ENCODE assay signal across 8 cellular contexts in the genomic region with DNA sequence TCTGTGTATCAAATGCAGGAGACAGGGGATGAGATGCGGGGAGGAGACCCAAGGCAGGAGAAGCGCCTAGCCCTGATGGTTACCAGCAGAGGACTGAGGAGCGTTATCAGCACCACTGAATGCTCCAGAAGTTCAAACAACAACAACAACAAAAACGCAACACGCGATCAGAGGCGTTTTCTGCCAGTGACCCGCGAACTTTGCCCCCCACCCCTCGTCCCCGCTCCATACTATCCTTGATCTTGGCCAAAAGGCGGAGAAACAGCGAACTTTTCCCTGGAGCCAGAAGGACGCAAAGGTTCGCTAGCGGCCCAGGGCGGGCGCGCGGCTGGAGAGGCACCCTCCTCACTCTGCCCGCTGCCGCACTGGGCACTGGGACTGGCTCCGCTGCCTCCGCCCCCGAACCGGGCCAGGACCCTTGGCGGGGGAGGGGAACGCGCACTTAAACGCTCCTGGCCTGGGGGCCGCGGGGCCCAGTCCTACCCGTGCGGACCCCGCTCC. TPM values are rescaled to one million over a fixed set of nuclear protein-coding genes. Genes with fewer than 3 reads are reported as not detected.
DNase-seq lines count a peak whose midpoint lies in the region; ATAC-seq and TF ChIP-seq lines count a peak whose summit lies in the region.

No MANE protein-coding gene starts in this region.

- 0 out of 2 replicates have a peak overlapping the region, but pooled peaks have one; percentile 84 for H2AFZ ChIP-seq in OCI-LY3 (ENCODE audit: low read depth, low read length)

- H3K27me3 Mint-ChIP-seq in naive thymus-derived CD4-positive, alpha-beta T cell: peaks cover 0 to 4% (median 0%) of the 10 kb centered on the region in 5 donors

- CTCF ChIA-PET in naive thymus-derived CD4-positive, alpha-beta T cell (lab: Charles Lee): no interaction called here

- peaks cover 16 to 41% (median 31%) of the 10 kb centered on the region in 7 donors for H3K4me1 Mint-ChIP-seq in naive thymus-derived CD4-positive, alpha-beta T cell

- H3K79me2 ChIP-seq in OCI-LY3 (ENCODE audit: low read length): no peaks in the 10 kb centered on the region

- H3K27ac Mint-ChIP-seq in naive thymus-derived CD4-positive, alpha-beta T cell: peak overlapping the region; percentile 51 to 86 (median 70)

- peak; percentile 54 for DNase-seq in AG20443 (ENCODE audit: low spot score)
- DNase-seq in naive thymus-derived CD4-positive, alpha-beta T cell: no peak
- no peak for DNase-seq in NCI-H446 (lab: John Stamatoyannopoulos, UW)
- no peak for DNase-seq in occipital lobe (lab: John Stamatoyannopoulos, UW)

- ATAC-seq in esophagus mucosa: peak; percentile 46
- ATAC-seq in naive thymus-derived CD4-positive, alpha-beta T cell: no peak
- no peak for ATAC-seq in GM19023 (IDR thresholded peaks at IDR 0.05; ENCODE audit: unreplicated experiment)
- no peak for ATAC-seq in HG03095 (IDR thresholded peaks at IDR 0.05; ENCODE audit: unreplicated experiment)

- no peak overlapping the region for H3K27ac ChIP-seq in OCI-LY3 (ENCODE audit: low read length)
- H3K27ac ChIP-seq in naive thymus-derived CD4-positive, alpha-beta T cell (ENCODE audit: low read depth, low read length): peak overlapping the region; percentile 74

- 0 out of 2 replicates have a peak overlapping the region, but pooled peaks have one; percentile 57 for H3K9ac ChIP-seq in OCI-LY3 (ENCODE audit: low read length)

- peak overlapping the region; percentile 82 for H3K4me3 ChIP-seq in OCI-LY3 (ENCODE audit: low read length)
- H3K4me3 ChIP-seq in naive thymus-derived CD4-positive, alpha-beta T cell (ENCODE audit: low read length): peak overlapping the region; percentile 67

- H3K36me3 ChIP-seq in OCI-LY3 (replicated peaks; ENCODE audit: low read depth, low read length): no peaks in the 10 kb centered on the region
- no peaks in the 10 kb centered on the region for H3K36me3 ChIP-seq in naive thymus-derived CD4-positive, alpha-beta T cell (ENCODE audit: control insufficient read depth in 2 of 3, insufficient read depth in 3 of 3, low read length in 3 of 3)

- no peaks in the 10 kb centered on the region for H4K20me1 ChIP-seq in OCI-LY3 (ENCODE audit: insufficient read depth, low read length)

- no peaks in the 10 kb centered on the region for H3K9me3 ChIP-seq in OCI-LY3 (ENCODE audit: insufficient read depth, low read length)
- no peaks in the 10 kb centered on the region for H3K9me3 ChIP-seq in naive thymus-derived CD4-positive, alpha-beta T cell (ENCODE audit: control insufficient read depth in 2 of 3, low read length in 3 of 3)

- H3K4me3 Mint-ChIP-seq in naive thymus-derived CD4-positive, alpha-beta T cell: peak overlapping the region; percentile 65 to 89 (median 84)

- no peaks in the 10 kb centered on the region; the same call in 1 of the 2 replicates for H3K27me3 ChIP-seq in OCI-LY3 (ENCODE audit: low read depth, low read length)
- no peaks in the 10 kb centered on the region for H3K27me3 ChIP-seq in naive thymus-derived CD4-positive, alpha-beta T cell (ENCODE audit: control insufficient read depth in 2 of 2, insufficient read depth in 2 of 2, low read length in 2 of 2)

- H3K4me1 ChIP-seq in OCI-LY3 (ENCODE audit: low read length): peaks cover 9% of the 10 kb centered on the region
- peaks cover 0 to 12% of the 10 kb centered on the region in 2 donors for H3K4me1 ChIP-seq in naive thymus-derived CD4-positive, alpha-beta T cell (ENCODE audit: control insufficient read depth in 2 of 2, insufficient read depth in 2 of 2, low read length in 2 of 2)

- peaks cover 0 to 2% (median 0%) of the 10 kb centered on the region in 11 donors for H3K9me3 Mint-ChIP-seq in naive thymus-derived CD4-positive, alpha-beta T cell

- H3K36me3 Mint-ChIP-seq in naive thymus-derived CD4-positive, alpha-beta T cell: peaks cover 0 to 4% (median 0%) of the 10 kb centered on the region in 5 donors

- intact Hi-C loops in naive thymus-derived CD4-positive, alpha-beta T cell (cut with micrococcal nuclease): loop anchor here (1.0 to 10.0 kb wide), 14 partner anchors 78 to 1841 kb away; a partner anchor contains a TSS

- H3K4me2 ChIP-seq in OCI-LY3 (ENCODE audit: low read length): peak overlapping the region; percentile 83

- TF ChIP-seq CTCF in OCI-LY3 (IDR thresholded peaks at IDR 0.05; ENCODE audit: low read depth, low read length): no peak

- POLR2A ChIA-PET in naive thymus-derived CD4-positive, alpha-beta T cell (lab: Charles Lee): interaction anchor here (1.0 to 2.4 kb wide), 4 partner anchors 27 to 1041 kb away, joined by 4 to 5 read pairs (median 4); no protein-coding TSS in a partner anchor

RNA-seq across cellular contexts. Expression of a gene that starts 0.7 kb away (rescaled TPM):
- total RNA-seq in esophagus mucosa (92.5 TPM), occipital lobe (6.6 TPM)
- total RNA-seq in naive thymus-derived CD4-positive, alpha-beta T cell: 100 to 1,000 TPM in 4 of 5 experiments, 10 to 100 TPM in 1; 77.6 to 200 (median 194) TPM
- polyA plus RNA-seq in naive thymus-derived CD4-positive, alpha-beta T cell: 10 to 100 TPM; 31.8 to 33.0 TPM

RNA-seq across cellular contexts. Expression of a gene that starts 6.2 kb away (rescaled TPM):
- 84.7 TPM for total RNA-seq in esophagus mucosa
- 10 to 100 TPM; 39.4 to 88.7 (median 48.3) TPM for total RNA-seq in naive thymus-derived CD4-positive, alpha-beta T cell
- polyA plus RNA-seq in naive thymus-derived CD4-positive, alpha-beta T cell: 100 to 1,000 TPM; 105 to 163 TPM
- total RNA-seq in occipital lobe: 72.7 TPM

Comparison
In these comparisons a context has a peak if more than half of its experiments do, and no peak if none do; other contexts are left out.
1. RNA of a gene that starts 0.7 kb away (total RNA-seq): 77.6 to 200 TPM in naive thymus-derived CD4-positive, alpha-beta T cell and 92.5 TPM in esophagus mucosa (single experiment); 6.6 TPM in occipital lobe (single experiment); every median in the first group is over 10 times any median in the second.